In the genomic region with DNA sequence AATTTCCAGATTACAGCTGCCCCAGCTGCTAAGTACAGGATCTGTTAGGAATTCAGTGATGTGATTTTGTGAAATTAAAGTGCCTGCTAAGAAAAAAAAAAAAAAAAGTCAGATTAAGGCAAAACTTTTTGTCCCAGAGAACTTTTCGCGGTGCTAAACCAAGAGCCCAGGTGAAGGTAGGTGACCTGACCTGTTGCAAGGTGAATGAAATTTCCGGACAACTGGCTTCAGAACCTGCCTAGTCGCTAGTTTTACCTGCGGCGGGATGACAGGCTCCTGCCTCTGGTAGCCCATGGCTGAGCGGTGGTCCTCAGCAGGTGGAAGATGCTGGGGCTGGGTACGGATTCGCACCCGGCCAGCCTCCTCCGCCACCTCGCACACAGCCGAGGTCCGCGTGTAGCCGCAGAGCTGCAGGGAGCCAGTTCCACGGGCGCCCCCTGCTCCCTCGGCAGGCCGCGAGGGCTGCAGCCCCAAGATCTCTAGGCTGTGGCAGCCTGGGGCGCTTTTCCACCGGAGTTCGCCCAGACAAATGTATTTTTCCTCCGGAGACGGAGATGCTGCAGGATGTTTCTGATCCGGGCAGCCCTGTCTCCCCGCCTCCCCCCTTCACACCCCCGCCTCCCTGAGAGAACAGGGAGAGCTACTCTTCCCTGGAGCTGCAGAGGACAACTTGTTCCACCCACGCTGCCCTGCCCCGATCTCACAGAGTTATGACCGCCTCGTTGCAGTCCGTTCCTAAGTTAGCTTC, we compare ENCODE assay signal across 10 cellular contexts. TPM values are rescaled to one million over a fixed set of nuclear protein-coding genes. Genes with fewer than 3 reads are reported as not detected.
A peak's percentile ranks its signal among the peaks of the same experiment; 100 is the strongest.
DNase-seq lines count a peak whose midpoint lies in the region; ATAC-seq, FAIRE-seq and TF ChIP-seq lines count a peak whose summit lies in the region.
"Had no signal": no experiment of that assay in that cellular context is flagged by ENCODE, and none has a peak within 500 bp of the region (broad histone marks: within the 10 kb centered on the region; RNA-seq: fewer than 3 reads in every experiment).

A gene with protein sequence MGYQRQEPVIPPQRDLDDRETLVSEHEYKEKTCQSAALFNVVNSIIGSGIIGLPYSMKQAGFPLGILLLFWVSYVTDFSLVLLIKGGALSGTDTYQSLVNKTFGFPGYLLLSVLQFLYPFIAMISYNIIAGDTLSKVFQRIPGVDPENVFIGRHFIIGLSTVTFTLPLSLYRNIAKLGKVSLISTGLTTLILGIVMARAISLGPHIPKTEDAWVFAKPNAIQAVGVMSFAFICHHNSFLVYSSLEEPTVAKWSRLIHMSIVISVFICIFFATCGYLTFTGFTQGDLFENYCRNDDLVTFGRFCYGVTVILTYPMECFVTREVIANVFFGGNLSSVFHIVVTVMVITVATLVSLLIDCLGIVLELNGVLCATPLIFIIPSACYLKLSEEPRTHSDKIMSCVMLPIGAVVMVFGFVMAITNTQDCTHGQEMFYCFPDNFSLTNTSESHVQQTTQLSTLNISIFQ (minus strand): TSS at position 572 of the 748 bp plus-strand sequence. CDS start 278 bp downstream, at position 294.

- DNase-seq in HT-29 (ENCODE audit: low spot score) (peak; percentile 37), coronary artery (ENCODE audit: low spot score) (no peak), HepG2 (ENCODE audit: low spot score) (no peak), stomach (peak; percentile 42), MG63 (no peak), HuH-7 (ENCODE audit: low spot score) (no peak), medulla oblongata (ENCODE audit: extremely low spot score) (no peak)

- TF ChIP-seq EP300 in HepG2 (IDR thresholded peaks at IDR 0.05; ENCODE audit: low read depth in 2 of 2, low read length in 2 of 2) = no peak
- TF ChIP-seq EP300 in HepG2 (CRISPR knock-in tag; IDR thresholded peaks at IDR 0.05; ENCODE audit: borderline replicate concordance) = no peak
- TF ChIP-seq EP300 in stomach (IDR thresholded peaks at IDR 0.05) = no peak

- H2AFZ ChIP-seq in HepG2 (ENCODE audit: low read length) = peak within 1 kb of the TSS; percentile 54

- no peak within 1 kb of the TSS for H3K9ac ChIP-seq in HepG2 (ENCODE audit: insufficient read depth, low read depth, low read length)

- in situ Hi-C loops in HepG2 (cut with HindIII; ENCODE audit: extremely low pct_ligation_motif_present, low pct_unique_long_range_greater_than_20kb) = no loop called here

- H3K4me3 ChIP-seq in coronary artery = peak within 1 kb of the TSS; percentile 66
- H3K4me3 ChIP-seq in HepG2 (replicated peaks in 1 of 3; ENCODE audit: insufficient read depth in 1 of 3, low read depth in 2 of 3, low read length in 3 of 3) = peak within 1 kb of the TSS in 2 of 3 experiments; percentile 34 to 39; a peak in 4 of 6 replicates
- peak within 1 kb of the TSS; percentile 42 to 53 (median 46) for H3K4me3 ChIP-seq in stomach
- H3K4me3 ChIP-seq in MG63 = no peak within 1 kb of the TSS

- TF ChIP-seq CTCF in coronary artery (IDR thresholded peaks at IDR 0.05) (no peak), HepG2 (CRISPR knock-in tag; IDR thresholded peaks at IDR 0.05) (peak; percentile 42), stomach (IDR thresholded peaks at IDR 0.05) (no peak)

- H3K9me3 ChIP-seq in HepG2 (ENCODE audit: low read length) (no peaks in the 10 kb centered on the region), stomach (no peaks in the 10 kb centered on the region), MG63 (no peaks in the 10 kb centered on the region)

- intact Hi-C loops in HepG2 (cut with micrococcal nuclease; ENCODE audit: unreplicated experiment) = loop anchor here (2.0 kb wide), 1 partner anchor 14 kb away; no protein-coding TSS in a partner anchor
- intact Hi-C loops in stomach (cut with DNase I; ENCODE audit: low total_unique reads) = no loop called here

- H3K4me1 ChIP-seq in HepG2 (ENCODE audit: insufficient read depth, low read length) = no peaks in the 10 kb centered on the region
- peaks cover 0 to 13% (median 5%) of the 10 kb centered on the region in 4 donors for H3K4me1 ChIP-seq in stomach

- H3K27ac ChIP-seq in coronary artery (no peak within 1 kb of the TSS), HepG2 (ENCODE audit: extremely low read length, insufficient read depth, low read length) (no peak within 1 kb of the TSS), stomach (peak within 1 kb of the TSS; percentile 40 to 76 (median 69))
- H3K27ac ChIP-seq: HL-60 had no signal

- BruUV-seq in HepG2 (replicated peaks; lab: Mats Ljungman, UMichigan) = no TSS peak

- 80% methylated on average over 19 of the region's 34 CpGs for WGBS in HepG2 (ENCODE audit: low lambda C conversion rate)
- WGBS in stomach, 5 donors = 6 to 14% (median 12%) methylated on average over 23 to 34 of the region's 34 CpGs

- peak within 1 kb of the TSS; percentile 55 for H3K4me2 ChIP-seq in HepG2 (ENCODE audit: low read depth, low read length)

- no peaks in the 10 kb centered on the region for H4K20me1 ChIP-seq in HepG2 (ENCODE audit: insufficient read depth, low read length)

- H3K36me3 ChIP-seq in HepG2 (replicated peaks in 1 of 2; ENCODE audit: control insufficient read depth in 1 of 2, insufficient read depth in 2 of 2, low read length in 2 of 2) = no peaks in the 10 kb centered on the region
- no peaks in the 10 kb centered on the region for H3K36me3 ChIP-seq in stomach
- H3K36me3 ChIP-seq in MG63 = no peaks in the 10 kb centered on the region

- TF ChIP-seq POLR2A in HepG2 (IDR thresholded peaks at IDR 0.05; ENCODE audit: insufficient read depth in 1 of 2, low read depth in 2 of 2, low read length in 2 of 2) = no peak
- TF ChIP-seq POLR2A in stomach (IDR thresholded peaks at IDR 0.05) = no peak

- H3K27me3 ChIP-seq in HepG2 (ENCODE audit: control insufficient read depth in 1 of 2, insufficient read depth in 2 of 2, low read length in 2 of 2) = no peaks in the 10 kb centered on the region
- peaks cover 0 to 10% (median 0%) of the 10 kb centered on the region in 3 donors for H3K27me3 ChIP-seq in stomach
- H3K27me3 ChIP-seq in MG63 = peaks cover 3% of the 10 kb centered on the region; the same call in 1 of the 2 replicates

- CTCF ChIA-PET in HepG2 (lab: Yijun Ruan, JAX; ENCODE audit: low intra/inter-chr PET ratio, low total read pairs) = no interaction called here

- no peaks in the 10 kb centered on the region for H3K79me2 ChIP-seq in HepG2 (ENCODE audit: insufficient read depth, low read length)

- POLR2A ChIA-PET in HepG2 (lab: Yijun Ruan, JAX) = no interaction called here

- TF ChIP-seq RAD21 in HepG2 (CRISPR knock-in tag; IDR thresholded peaks at IDR 0.05) = no peak

- FAIRE-seq in HepG2 (lab: Jason Lieb, UNC) = no peak
- FAIRE-seq: GM18507 had no signal

- ATAC-seq in HepG2 = peak; percentile 95
- no peak for ATAC-seq in HG03460 (IDR thresholded peaks at IDR 0.05; ENCODE audit: unreplicated experiment)

RNA-seq across cellular contexts. Expression of the gene that starts here (rescaled TPM):
- total RNA-seq in HT-29 (2014; rRNA removed; shearing (Covaris generic)) = 5.3 and 6.8 TPM in 2 replicates
- 9.2 and 14.0 TPM in 2 replicates for total RNA-seq in HepG2 (2016; rRNA removed; fragmentation: Illumina TruSeq; extraction: Trizol)
- total RNA-seq in HepG2 (2016; cell fraction: cytosol; rRNA removed; fragmentation: Illumina TruSeq; extraction: Trizol; ENCODE audit: low read depth) = 7.5 and 10.8 TPM in 2 replicates
- total RNA-seq in HepG2 (2016; cell fraction: insoluble cytoplasmic fraction; rRNA removed; fragmentation: Illumina TruSeq; extraction: Trizol) = 10.8 and 11.2 TPM in 2 replicates
- total RNA-seq in HepG2 (2016; cell fraction: membrane; rRNA removed; fragmentation: Illumina TruSeq; extraction: Trizol) = 8.8 and 10.3 TPM in 2 replicates
- total RNA-seq in HepG2 (2016; cell fraction: nucleus; rRNA removed; fragmentation: Illumina TruSeq; extraction: Trizol) = 23.6 and 26.3 TPM in 2 replicates
- 9.0 and 14.3 TPM in 2 replicates for polyA plus RNA-seq in HepG2 (2011; rRNA removed)
- polyA plus RNA-seq in HepG2 (2011; cell fraction: cytosol; rRNA removed) = 4.6 and 5.6 TPM in 2 replicates
- polyA plus RNA-seq in HepG2 (2011; cell fraction: nucleus; rRNA removed) = 15.7 and 18.0 TPM in 2 replicates
- polyA plus RNA-seq in HepG2 (2012) = 11.1 and 18.8 TPM in 2 replicates
- polyA plus RNA-seq in HepG2 (2016; cell fraction: cytosol; fragmentation: Illumina TruSeq; extraction: Trizol; ENCODE audit: low read depth) = 1.8 and 2.2 TPM in 2 replicates
- 7.5 and 13.3 TPM in 2 replicates for polyA plus RNA-seq in HepG2 (2016; cell fraction: insoluble cytoplasmic fraction; fragmentation: Illumina TruSeq; extraction: Trizol; ENCODE audit: low read depth)
- polyA plus RNA-seq in HepG2 (2016; cell fraction: membrane; fragmentation: Illumina TruSeq; extraction: Trizol; ENCODE audit: low read depth) = 1.5 and 3.0 TPM in 2 replicates
- polyA plus RNA-seq in HepG2 (2016; cell fraction: nucleus; fragmentation: Illumina TruSeq; extraction: Trizol; ENCODE audit: insufficient read depth, low read depth) = 29.4 and 32.8 TPM in 2 replicates
- polyA minus RNA-seq in HepG2 (2011; rRNA and poly(A)+ RNA removed; ENCODE audit: low replicate concordance) = 10.0 TPM in 1 of 2 replicates, not detected in the other
- polyA minus RNA-seq in HepG2 (2011; cell fraction: cytosol; rRNA and poly(A)+ RNA removed) = 5.0 and 5.3 TPM in 2 replicates
- polyA minus RNA-seq in HepG2 (2011; cell fraction: nucleus; rRNA and poly(A)+ RNA removed) = 27.4 and 31.1 TPM in 2 replicates
- total RNA-seq in stomach = 10 to 100 TPM in 2 of 5 donors, 1 to 10 TPM in 2, not detected in 1; 1.3 to 54.3 (median 13.0) TPM
- polyA plus RNA-seq in stomach = 1 to 10 TPM; 1.5 to 5.3 (median 1.5) TPM
- total RNA-seq in MG63 (2014; rRNA removed; shearing (Covaris generic); ENCODE audit: low replicate concordance) = not detected in 2 replicates

Comparison
In these comparisons a context has a peak if more than half of its experiments do, and no peak if none do; other contexts are left out.
1. DNase-seq: peak in HT-29 (single experiment) and stomach (single experiment); none in coronary artery (single experiment), HepG2 (single experiment), MG63 (single experiment), HuH-7 (single experiment) and medulla oblongata (single experiment).
2. H3K27ac ChIP-seq: peak in stomach (5 of 5); none in coronary artery (0 of 2) and HepG2 (single experiment).